ENCODE assay signal across 26 cellular contexts in genomic region chr6:79613912-79614311, GRCh38.
"Had no signal": no experiment of that assay in that cellular context is flagged by ENCODE, and none has a peak within 500 bp of the region (broad histone marks: within the 10 kb centered on the region; RNA-seq: fewer than 3 reads in every experiment).

No MANE protein-coding gene starts in this region.

- H3K27me3 ChIP-seq: colonic mucosa, heart right ventricle, neutrophil, pancreas, sigmoid colon, tibial artery, vagina had no signal

- H3K27ac ChIP-seq: colonic mucosa, heart right ventricle, left ventricle myocardium inferior, neutrophil, pancreas, sigmoid colon, tibial artery, vagina had no signal

- H3K36me3 ChIP-seq: colonic mucosa, heart right ventricle, left ventricle myocardium inferior, neutrophil, pancreas, sigmoid colon, tibial artery, vagina had no signal

- H3K4me3 ChIP-seq: colonic mucosa, heart right ventricle, left ventricle myocardium inferior, mucosa of descending colon, pancreas, sigmoid colon, tibial artery, vagina had no signal

- H3K9me3 ChIP-seq: colonic mucosa, heart right ventricle, left ventricle myocardium inferior, mucosa of descending colon, neutrophil, pancreas, sigmoid colon, tibial artery, vagina had no signal

- DNase-seq: activated CD4-positive, alpha-beta T cell treated with anti-CD3 and anti-CD28 coated beads, Interleukin-2, amount 10 ng/mL, durations not matched to agents 24 days and 14 days; activated CD4-positive, CD25-positive, alpha-beta regulatory T cell; activated CD8-positive, alpha-beta T cell treated with anti-CD3 and anti-CD28 coated beads for 36 hours; activated naive CD4-positive, alpha-beta T cell; activated T-cell treated with anti-CD3 and anti-CD28 coated beads, Interleukin-2, amount 50 U/mL, for 1 hour; anterior cingulate cortex; colonic mucosa; heart right ventricle; immature natural killer cell; kidney glomerular epithelial cell; left ventricle myocardium inferior; mammary epithelial cell; mucosa of descending colon; naive B cell; pancreas; sigmoid colon; stimulated activated CD4-positive, alpha-beta T cell treated with anti-CD3 and anti-CD28 coated beads, Interleukin-4, amount 100 ng/mL, for 24 hours; T1000; tibial artery had no signal

- H3K4me3 Mint-ChIP-seq: activated CD4-positive, alpha-beta T cell treated with anti-CD3 and anti-CD28 coated beads, Interleukin-2, amount 10 ng/mL, durations not matched to agents 24 days and 14 days; activated CD8-positive, alpha-beta T cell treated with anti-CD3 and anti-CD28 coated beads for 36 hours; activated T-helper 17 cell treated with anti-CD3 and anti-CD28 coated beads, Interleukin-2, amount 50 U/mL, for 72 hours; brain; central memory CD8-positive, alpha-beta T cell; immature natural killer cell; naive B cell; stimulated activated effector memory CD8-positive, alpha-beta T cell treated with anti-CD3 and anti-CD28 coated beads, Interleukin-12 subunit alpha, Interleukin-12 subunit beta, amount 100 ng/mL, for 72 hours had no signal

- H3K27ac Mint-ChIP-seq: activated CD4-positive, alpha-beta T cell treated with anti-CD3 and anti-CD28 coated beads, Interleukin-2, amount 10 ng/mL, durations not matched to agents 24 days and 14 days; activated CD8-positive, alpha-beta T cell treated with anti-CD3 and anti-CD28 coated beads for 36 hours; activated T-helper 17 cell treated with anti-CD3 and anti-CD28 coated beads, Interleukin-2, amount 50 U/mL, for 72 hours had no signal

- H3K27me3 Mint-ChIP-seq: activated CD4-positive, alpha-beta T cell treated with anti-CD3 and anti-CD28 coated beads, Interleukin-2, amount 10 ng/mL, durations not matched to agents 24 days and 14 days had no signal

- H3K4me1 ChIP-seq: sigmoid colon, tibial artery, vagina had no signal

- ATAC-seq: activated CD8-positive, alpha-beta T cell treated with anti-CD3 and anti-CD28 coated beads for 36 hours; activated T-helper 17 cell treated with anti-CD3 and anti-CD28 coated beads, Interleukin-2, amount 50 U/mL, for 72 hours; esophagus mucosa had no signal

- H3K9me3 Mint-ChIP-seq: activated CD4-positive, alpha-beta T cell treated with anti-CD3 and anti-CD28 coated beads, Interleukin-2, amount 10 ng/mL, durations not matched to agents 24 days and 14 days; activated CD8-positive, alpha-beta T cell treated with anti-CD3 and anti-CD28 coated beads for 36 hours; activated T-helper 17 cell treated with anti-CD3 and anti-CD28 coated beads, Interleukin-2, amount 50 U/mL, for 72 hours; brain; central memory CD8-positive, alpha-beta T cell; immature natural killer cell; naive B cell; stimulated activated effector memory CD8-positive, alpha-beta T cell treated with anti-CD3 and anti-CD28 coated beads, Interleukin-12 subunit alpha, Interleukin-12 subunit beta, amount 100 ng/mL, for 72 hours had no signal

- H3K36me3 Mint-ChIP-seq: brain; immature natural killer cell; naive B cell; stimulated activated effector memory CD8-positive, alpha-beta T cell treated with anti-CD3 and anti-CD28 coated beads, Interleukin-12 subunit alpha, Interleukin-12 subunit beta, amount 100 ng/mL, for 72 hours had no signal

- H3K4me1 Mint-ChIP-seq: activated CD4-positive, alpha-beta T cell treated with anti-CD3 and anti-CD28 coated beads, Interleukin-2, amount 10 ng/mL, durations not matched to agents 24 days and 14 days; activated T-helper 17 cell treated with anti-CD3 and anti-CD28 coated beads, Interleukin-2, amount 50 U/mL, for 72 hours; central memory CD8-positive, alpha-beta T cell; immature natural killer cell; naive B cell had no signal
